In genomic region chr3:48422272-48422671, GRCh38 we compare ENCODE assay signal across 20 cellular contexts. TPM values are rescaled to one million over a fixed set of nuclear protein-coding genes. Genes with fewer than 3 reads are reported as not detected.
DNase-seq lines count a peak whose midpoint lies in the region; ATAC-seq and TF ChIP-seq lines count a peak whose summit lies in the region.
"Had no signal": no experiment of that assay in that cellular context is flagged by ENCODE, and none has a peak within 500 bp of the region (broad histone marks: within the 10 kb centered on the region; RNA-seq: fewer than 3 reads in every experiment).

No MANE protein-coding gene starts in this region.

- 70% methylated on average over 3 of the region's 3 CpGs; no CpG with 5 or more reads in 1 of the 2 donors for WGBS in body of pancreas, 2 donors

- peaks cover 3% of the 10 kb centered on the region for H3K4me1 Mint-ChIP-seq in activated naive CD8-positive, alpha-beta T cell treated with anti-CD3 and anti-CD28 coated beads, Interleukin-2, amount 10 ng/mL, durations not matched to agents 7 days and 5 days
- no peaks in the 10 kb centered on the region for H3K4me1 Mint-ChIP-seq in activated naive CD8-positive, alpha-beta T cell treated with anti-CD3 and anti-CD28 coated beads for 36 hours
- H3K4me1 Mint-ChIP-seq: CD14-positive monocyte; central memory CD8-positive, alpha-beta T cell; naive B cell had no signal

- H3K27me3 ChIP-seq in tibial artery (no peaks in the 10 kb centered on the region), body of pancreas (no peaks in the 10 kb centered on the region)
- H3K27me3 ChIP-seq: spleen had no signal

- peaks cover 43 to 71% (median 60%) of the 10 kb centered on the region in 3 donors for H3K36me3 ChIP-seq in tibial artery
- H3K36me3 ChIP-seq in body of pancreas (replicated peaks in 1 of 2; ENCODE audit: insufficient read depth in 1 of 2, low read depth in 2 of 2): peaks cover 4 to 5% of the 10 kb centered on the region in 2 donors

- intact Hi-C loops in tibial artery (cut with DNase I; ENCODE audit: low total_unique reads): no loop called here
- intact Hi-C loops in body of pancreas (cut with DNase I): no loop called here

- H3K9me3 Mint-ChIP-seq in activated naive CD8-positive, alpha-beta T cell treated with anti-CD3 and anti-CD28 coated beads, Interleukin-2, amount 10 ng/mL, durations not matched to agents 7 days and 5 days: no peaks in the 10 kb centered on the region
- H3K9me3 Mint-ChIP-seq in activated naive CD8-positive, alpha-beta T cell treated with anti-CD3 and anti-CD28 coated beads for 36 hours: no peaks in the 10 kb centered on the region
- H3K9me3 Mint-ChIP-seq: activated T-helper 1 cell treated with anti-CD3 and anti-CD28 coated beads, Interleukin-12 subunit alpha, Interleukin-12 subunit beta, Interleukin-2, Interleukin-4 antibody, amounts not matched to agents 30 ng/mL and 10 ng/mL and 1 ng/mL, durations not matched to agents 14 hours and 24 hours and 36 hours; central memory CD8-positive, alpha-beta T cell; naive B cell; stimulated activated memory B cell treated with anti-CD40 and anti-IgM and Interleukin-4, amounts not matched to agents 10 μg/mL and 1 μg/mL and 100 μg/mL, for 72 hours had no signal

- H3K4me3 Mint-ChIP-seq in activated naive CD8-positive, alpha-beta T cell treated with anti-CD3 and anti-CD28 coated beads, Interleukin-2, amount 10 ng/mL, durations not matched to agents 7 days and 5 days: no peak overlapping the region
- H3K4me3 Mint-ChIP-seq in activated naive CD8-positive, alpha-beta T cell treated with anti-CD3 and anti-CD28 coated beads for 36 hours: no peak overlapping the region
- H3K4me3 Mint-ChIP-seq: activated T-helper 1 cell treated with anti-CD3 and anti-CD28 coated beads, Interleukin-12 subunit alpha, Interleukin-12 subunit beta, Interleukin-2, Interleukin-4 antibody, amounts not matched to agents 30 ng/mL and 10 ng/mL and 1 ng/mL, durations not matched to agents 14 hours and 24 hours and 36 hours; CD14-positive monocyte; central memory CD8-positive, alpha-beta T cell; naive B cell; stimulated activated memory B cell treated with anti-CD40 and anti-IgM and Interleukin-4, amounts not matched to agents 10 μg/mL and 1 μg/mL and 100 μg/mL, for 72 hours had no signal

- TF ChIP-seq POLR2A in body of pancreas (IDR thresholded peaks at IDR 0.05): no peak

- H3K27ac Mint-ChIP-seq in activated naive CD8-positive, alpha-beta T cell treated with anti-CD3 and anti-CD28 coated beads, Interleukin-2, amount 10 ng/mL, durations not matched to agents 7 days and 5 days: no peak overlapping the region
- H3K27ac Mint-ChIP-seq in activated naive CD8-positive, alpha-beta T cell treated with anti-CD3 and anti-CD28 coated beads for 36 hours: no peak overlapping the region
- H3K27ac Mint-ChIP-seq: activated T-helper 1 cell treated with anti-CD3 and anti-CD28 coated beads, Interleukin-12 subunit alpha, Interleukin-12 subunit beta, Interleukin-2, Interleukin-4 antibody, amounts not matched to agents 30 ng/mL and 10 ng/mL and 1 ng/mL, durations not matched to agents 14 hours and 24 hours and 36 hours; CD14-positive monocyte; stimulated activated memory B cell treated with anti-CD40 and anti-IgM and Interleukin-4, amounts not matched to agents 10 μg/mL and 1 μg/mL and 100 μg/mL, for 72 hours had no signal

- CTCF ChIA-PET in RWPE1 (lab: Yijun Ruan, JAX): interaction anchor here (0.5 kb wide), 1 partner anchor 68 kb away, joined by 3 read pairs; no protein-coding TSS in a partner anchor

- H3K4me1 ChIP-seq in tibial artery (peaks cover 0 to 68% (median 56%) of the 10 kb centered on the region in 4 donors), body of pancreas (peaks cover 48% of the 10 kb centered on the region)

- H3K27ac ChIP-seq in RWPE1: peak overlapping the region; percentile 99
- peak overlapping the region; percentile 93 to 99 for H3K27ac ChIP-seq in tibial artery
- peak overlapping the region in 1 of 4 donors; percentile 11 for H3K27ac ChIP-seq in body of pancreas

- TF ChIP-seq CTCF in RWPE1 (conservative IDR thresholded peaks at IDR 0.05; ENCODE audit: low read depth): no peak
- peak; percentile 20 for TF ChIP-seq CTCF in epithelial cell of proximal tubule (conservative IDR thresholded peaks at IDR 0.05; ENCODE audit: low read depth, low read length)
- no peak for TF ChIP-seq CTCF in tibial artery (IDR thresholded peaks at IDR 0.05)
- TF ChIP-seq CTCF in body of pancreas (IDR thresholded peaks at IDR 0.05): no peak

- H3K27me3 Mint-ChIP-seq in activated naive CD8-positive, alpha-beta T cell treated with anti-CD3 and anti-CD28 coated beads, Interleukin-2, amount 10 ng/mL, durations not matched to agents 7 days and 5 days: peaks cover 5% of the 10 kb centered on the region
- H3K27me3 Mint-ChIP-seq in activated naive CD8-positive, alpha-beta T cell treated with anti-CD3 and anti-CD28 coated beads for 36 hours: no peaks in the 10 kb centered on the region
- H3K27me3 Mint-ChIP-seq: central memory CD8-positive, alpha-beta T cell had no signal

- H3K4me3 ChIP-seq in epithelial cell of proximal tubule (ENCODE audit: low read depth, low read length): no peak overlapping the region
- H3K4me3 ChIP-seq in tibial artery: no peak overlapping the region
- H3K4me3 ChIP-seq in body of pancreas: no peak overlapping the region
- H3K4me3 ChIP-seq: spleen had no signal

- H3K9me3 ChIP-seq in tibial artery: no peaks in the 10 kb centered on the region
- H3K9me3 ChIP-seq in body of pancreas: no peaks in the 10 kb centered on the region
- H3K9me3 ChIP-seq: spleen had no signal

- no peaks in the 10 kb centered on the region for H3K36me3 Mint-ChIP-seq in activated naive CD8-positive, alpha-beta T cell treated with anti-CD3 and anti-CD28 coated beads, Interleukin-2, amount 10 ng/mL, durations not matched to agents 7 days and 5 days
- H3K36me3 Mint-ChIP-seq in activated naive CD8-positive, alpha-beta T cell treated with anti-CD3 and anti-CD28 coated beads for 36 hours: no peaks in the 10 kb centered on the region
- H3K36me3 Mint-ChIP-seq: CD14-positive monocyte; naive B cell; stimulated activated memory B cell treated with anti-CD40 and anti-IgM and Interleukin-4, amounts not matched to agents 10 μg/mL and 1 μg/mL and 100 μg/mL, for 72 hours had no signal

- peak; percentile 28 for ATAC-seq in activated naive CD8-positive, alpha-beta T cell treated with anti-CD3 and anti-CD28 coated beads, Interleukin-2, amount 10 ng/mL, durations not matched to agents 7 days and 5 days (ENCODE audit: low read depth)
- no peak for ATAC-seq in body of pancreas
- ATAC-seq in GM21526 (IDR thresholded peaks at IDR 0.05; ENCODE audit: low FRiP score, unreplicated experiment): no peak
- ATAC-seq: stimulated activated memory B cell treated with anti-CD40 and anti-IgM and Interleukin-4, amounts not matched to agents 10 μg/mL and 1 μg/mL and 100 μg/mL, for 72 hours had no signal

- DNase-seq in activated naive CD8-positive, alpha-beta T cell treated with anti-CD3 and anti-CD28 coated beads, Interleukin-2, amount 10 ng/mL, durations not matched to agents 7 days and 5 days: no peak
- no peak for DNase-seq in activated naive CD8-positive, alpha-beta T cell treated with anti-CD3 and anti-CD28 coated beads for 36 hours
- no peak for DNase-seq in RWPE1 (ENCODE audit: low spot score)
- no peak for DNase-seq in epithelial cell of proximal tubule (ENCODE audit: low read depth)
- no peak for DNase-seq in tibial artery
- no peak for DNase-seq in body of pancreas
- no peak for DNase-seq in activated CD4-positive, CD25-positive, alpha-beta regulatory T cell treated with anti-CD3 and anti-CD28 coated beads, Interleukin-2, amount 50 U/mL, for 72 hours
- DNase-seq: GOT3, naive B cell, NCI-H146, spleen had no signal

- POLR2A ChIA-PET in activated naive CD8-positive, alpha-beta T cell treated with anti-CD3 and anti-CD28 coated beads, Interleukin-2, amount 10 ng/mL, durations not matched to agents 7 days and 5 days (lab: Charles Lee): no interaction called here
- POLR2A ChIA-PET in RWPE1 (lab: Yijun Ruan, JAX; ENCODE audit: low non-redundant PET): no interaction called here

RNA-seq across cellular contexts. Expression of gene PLXNB1, which starts 7.6 kb away (rescaled TPM):
- 1 to 10 TPM; 4.5 to 6.2 TPM for total RNA-seq in activated naive CD8-positive, alpha-beta T cell treated with anti-CD3 and anti-CD28 coated beads, Interleukin-2, amount 10 ng/mL, durations not matched to agents 7 days and 5 days
- total RNA-seq in activated naive CD8-positive, alpha-beta T cell treated with anti-CD3 and anti-CD28 coated beads for 36 hours: 1 to 10 TPM; 1.6 to 2.4 TPM
- total RNA-seq in epithelial cell of proximal tubule (75.7 and 106 TPM in 2 replicates), body of pancreas (100 to 1,000 TPM; 118 to 311 TPM)

RNA-seq across cellular contexts. Expression of gene CCDC51, which starts 17.6 kb away (rescaled TPM):
- total RNA-seq in activated naive CD8-positive, alpha-beta T cell treated with anti-CD3 and anti-CD28 coated beads, Interleukin-2, amount 10 ng/mL, durations not matched to agents 7 days and 5 days: 10 to 100 TPM; 11.5 to 12.2 TPM
- total RNA-seq in activated naive CD8-positive, alpha-beta T cell treated with anti-CD3 and anti-CD28 coated beads for 36 hours: 10 to 100 TPM; 28.2 to 29.5 TPM
- total RNA-seq in epithelial cell of proximal tubule: 22.0 and 26.9 TPM in 2 replicates
- total RNA-seq in body of pancreas: 1 to 10 TPM in 1 of 2 donors, under 1 TPM in 1; 0.33 to 2.6 TPM

RNA-seq across cellular contexts. Expression of gene TMA7, which starts 17.8 kb away (rescaled TPM):
- total RNA-seq in activated naive CD8-positive, alpha-beta T cell treated with anti-CD3 and anti-CD28 coated beads, Interleukin-2, amount 10 ng/mL, durations not matched to agents 7 days and 5 days: 100 to 1,000 TPM; 260 to 263 TPM
- 100 to 1,000 TPM; 398 to 421 TPM for total RNA-seq in activated naive CD8-positive, alpha-beta T cell treated with anti-CD3 and anti-CD28 coated beads for 36 hours
- total RNA-seq in epithelial cell of proximal tubule: 573 and 687 TPM in 2 replicates
- total RNA-seq in body of pancreas: 100 to 1,000 TPM; 113 to 156 TPM

RNA-seq across cellular contexts. Expression of gene ATRIP, which starts 24.3 kb away (rescaled TPM):
- total RNA-seq in activated naive CD8-positive, alpha-beta T cell treated with anti-CD3 and anti-CD28 coated beads, Interleukin-2, amount 10 ng/mL, durations not matched to agents 7 days and 5 days: 10 to 100 TPM; 17.0 to 19.9 TPM
- total RNA-seq in activated naive CD8-positive, alpha-beta T cell treated with anti-CD3 and anti-CD28 coated beads for 36 hours: 10 to 100 TPM; 17.3 to 17.9 TPM
- total RNA-seq in epithelial cell of proximal tubule: 5.9 and 9.8 TPM in 2 replicates
- total RNA-seq in body of pancreas: 1 to 10 TPM; 2.6 to 4.3 TPM

RNA-seq across cellular contexts. Expression of gene FBXW12, which starts 50.3 kb away (rescaled TPM):
- total RNA-seq in activated naive CD8-positive, alpha-beta T cell treated with anti-CD3 and anti-CD28 coated beads, Interleukin-2, amount 10 ng/mL, durations not matched to agents 7 days and 5 days: not detected
- not detected for total RNA-seq in activated naive CD8-positive, alpha-beta T cell treated with anti-CD3 and anti-CD28 coated beads for 36 hours
- total RNA-seq in epithelial cell of proximal tubule (0.23 TPM in 1 of 2 replicates, not detected in the other), body of pancreas (10 to 100 TPM in 1 of 2 donors, 1 to 10 TPM in 1; 3.4 to 23.7 TPM)
- total RNA-seq: activated T-helper 1 cell treated with anti-CD3 and anti-CD28 coated beads, Interleukin-12 subunit alpha, Interleukin-12 subunit beta, Interleukin-2, Interleukin-4 antibody, amounts not matched to agents 30 ng/mL and 10 ng/mL and 1 ng/mL, durations not matched to agents 14 hours and 24 hours and 36 hours; LHCN-M2; lower leg skin; NCI-H460; posterior vena cava had no signal

Comparison
In these comparisons a context has a peak if more than half of its experiments do, and no peak if none do; other contexts are left out.
1. RNA of gene PLXNB1, which starts 7.6 kb away (total RNA-seq): 118 to 311 TPM in body of pancreas and 75.7 to 106 TPM in epithelial cell of proximal tubule; 4.5 to 6.2 TPM in activated naive CD8-positive, alpha-beta T cell treated with anti-CD3 and anti-CD28 coated beads, Interleukin-2, amount 10 ng/mL, durations not matched to agents 7 days and 5 days and 1.6 to 2.4 TPM in activated naive CD8-positive, alpha-beta T cell treated with anti-CD3 and anti-CD28 coated beads for 36 hours; every median in the first group is over 10 times any median in the second.